Comparison of ENCODE assay signal across 31 cellular contexts in genomic region chr12:3446235-3446634, GRCh38. TPM values are rescaled to one million over a fixed set of nuclear protein-coding genes. Genes with fewer than 3 reads are reported as not detected.
"Had no signal": no experiment of that assay in that cellular context is flagged by ENCODE, and none has a peak within 500 bp of the region (broad histone marks: within the 10 kb centered on the region; RNA-seq: fewer than 3 reads in every experiment).

No MANE protein-coding gene starts in this region.

- H3K4me1 ChIP-seq: gastrocnemius medialis, left ventricle myocardium inferior, testis had no signal

- FAIRE-seq: colon, endometrium, islet of Langerhans had no signal

- DNase-seq: activated CD4-positive, alpha-beta T cell treated with anti-CD3 and anti-CD28 coated beads for 48 hours; activated CD4-positive, alpha-beta T cell treated with anti-CD3 and anti-CD28 coated beads, Interleukin-2, amount 50 U/mL, for 48 hours; activated CD8-positive, alpha-beta memory T cell treated with anti-CD3 and anti-CD28 coated beads, Interleukin-2, amount 50 U/mL, for 48 hours; activated T-cell treated with anti-CD3 and anti-CD28 coated beads, Interleukin-2, amount 50 U/mL, for 24 hours; dermis blood vessel endothelial cell; effector CD4-positive, alpha-beta T cell; gastrocnemius medialis; glutamatergic neuron; left ventricle myocardium inferior; mesendoderm; mucosa of descending colon; right lobe of liver; stimulated activated CD4-positive, alpha-beta T cell treated with anti-CD3 and anti-CD28 coated beads, Interleukin-2, amount 100 ng/mL, for 48 hours; stimulated activated naive CD8-positive, alpha-beta T cell treated with anti-CD3 and anti-CD28 coated beads, Interleukin-15, Interleukin-2, amounts not matched to agents 100 U/mL and 50 U/mL, for 24 hours; T1000; testis; transverse colon; WERI-Rb-1 had no signal

- H3K27ac ChIP-seq: gastrocnemius medialis, left ventricle myocardium inferior, right lobe of liver, testis, WERI-Rb-1 had no signal

- H3K36me3 ChIP-seq: gastrocnemius medialis, left ventricle myocardium inferior, right lobe of liver, transverse colon, WERI-Rb-1 had no signal

- ATAC-seq: activated CD4-positive, CD25-positive, alpha-beta regulatory T cell treated with anti-CD3 and anti-CD28 coated beads, Interleukin-2, amount 50 U/mL, for 24 hours; activated naive CD4-positive, alpha-beta T cell treated with anti-CD3 and anti-CD28 coated beads, Interleukin-2, amount 50 U/mL, for 72 hours; activated T-helper 17 cell treated with anti-CD3 and anti-CD28 coated beads, Interleukin-2, amount 50 U/mL, for 72 hours; gastrocnemius medialis; stimulated activated naive CD8-positive, alpha-beta T cell treated with anti-CD3 and anti-CD28 coated beads, Interleukin-15, Interleukin-2, amounts not matched to agents 100 U/mL and 50 U/mL, for 24 hours had no signal

- H3K9me3 ChIP-seq: gastrocnemius medialis, left ventricle myocardium inferior, mucosa of descending colon, right lobe of liver, testis, transverse colon had no signal

- H3K27me3 ChIP-seq: gastrocnemius medialis, right lobe of liver, testis, transverse colon had no signal

- H3K4me3 ChIP-seq: gastrocnemius medialis, left ventricle myocardium inferior, lung, mucosa of descending colon, right lobe of liver, testis, transverse colon had no signal

RNA-seq across cellular contexts. Expression of gene PRMT8, which starts 44.8 kb away (rescaled TPM):
- total RNA-seq: activated naive CD4-positive, alpha-beta T cell treated with anti-CD3 and anti-CD28 coated beads, Interleukin-2, amount 50 U/mL, for 72 hours; activated T-helper 17 cell treated with anti-CD3 and anti-CD28 coated beads, Interleukin-2, amount 50 U/mL, for 72 hours; dermis blood vessel endothelial cell; epithelial cell of proximal tubule; gastrocnemius medialis; myocyte; natural killer cell treated with Interleukin-12 subunit alpha and Interleukin-12 subunit beta and Interleukin-15 and Interleukin-18, amount 100 ng/mL, for 72 hours; renal cortical epithelial cell; right lobe of liver; skeletal muscle tissue; transverse colon; urinary bladder had no signal
- polyA plus RNA-seq: urinary bladder had no signal
